In the genomic region with DNA sequence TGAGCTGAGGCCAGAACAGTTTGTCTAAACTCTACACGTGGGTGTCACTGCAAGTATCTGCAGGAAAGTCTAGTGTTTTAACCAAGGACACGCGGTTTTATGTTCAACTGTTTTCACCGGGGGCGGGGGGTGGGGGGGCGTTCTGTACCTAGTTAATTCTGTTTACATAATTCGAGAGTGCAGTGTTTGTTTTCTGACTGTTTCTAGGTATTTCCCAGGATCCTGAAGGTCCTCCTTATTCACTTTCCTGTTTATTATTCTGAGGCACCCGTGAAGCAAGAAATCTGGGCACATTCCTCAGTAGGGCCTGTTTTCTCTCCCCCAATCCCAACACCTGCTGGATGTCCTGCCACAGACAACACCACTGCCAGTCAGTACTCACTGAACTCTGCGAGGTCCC, we compare ENCODE assay signal across 15 cellular contexts. TPM values are rescaled to one million over a fixed set of nuclear protein-coding genes. Genes with fewer than 3 reads are reported as not detected.
"Had no signal": no experiment of that assay in that cellular context is flagged by ENCODE, and none has a peak within 500 bp of the region (broad histone marks: within the 10 kb centered on the region; RNA-seq: fewer than 3 reads in every experiment).

No MANE protein-coding gene starts in this region.

- FAIRE-seq: colon had no signal

- H3K9me3 ChIP-seq: sigmoid colon had no signal

- H3K36me3 Mint-ChIP-seq: activated naive CD4-positive, alpha-beta T cell treated with anti-CD3 and anti-CD28 coated beads, Interleukin-2, amount 50 U/mL, for 72 hours had no signal

- H3K9me3 Mint-ChIP-seq: activated CD4-positive, alpha-beta memory T cell treated with anti-CD3 and anti-CD28 coated beads for 36 hours; activated naive CD4-positive, alpha-beta T cell treated with anti-CD3 and anti-CD28 coated beads, Interleukin-2, amount 50 U/mL, for 72 hours; activated T-cell treated with anti-CD3 and anti-CD28 coated beads, Interleukin-2, amount 50 U/mL, for 4 hours; naive B cell had no signal

- H3K4me3 ChIP-seq: sigmoid colon had no signal

- H3K27ac Mint-ChIP-seq: activated CD4-positive, alpha-beta memory T cell treated with anti-CD3 and anti-CD28 coated beads for 36 hours had no signal

- H3K27me3 ChIP-seq: sigmoid colon had no signal

- H3K27ac ChIP-seq: sigmoid colon had no signal

- DNase-seq: activated CD4-positive, alpha-beta memory T cell treated with anti-CD3 and anti-CD28 coated beads for 36 hours; activated CD4-positive, alpha-beta T cell treated with anti-CD3 and anti-CD28 coated beads for 1 hour; activated T-cell treated with anti-CD3 and anti-CD28 coated beads, Interleukin-2, amount 50 U/mL, for 4 hours; foreskin melanocyte; kidney glomerular epithelial cell; midbrain; naive B cell; occipital lobe; sigmoid colon; stimulated activated CD4-positive, alpha-beta T cell treated with anti-CD3 and anti-CD28 coated beads, Interleukin-12 subunit alpha, Interleukin-12 subunit beta, amount 100 ng/mL, for 4 hours; stimulated activated naive CD4-positive, alpha-beta T cell; substantia nigra; T-helper 2 cell had no signal

- H3K4me3 Mint-ChIP-seq: activated CD4-positive, alpha-beta memory T cell treated with anti-CD3 and anti-CD28 coated beads for 36 hours; activated T-cell treated with anti-CD3 and anti-CD28 coated beads, Interleukin-2, amount 50 U/mL, for 4 hours had no signal

- ATAC-seq: activated naive CD4-positive, alpha-beta T cell treated with anti-CD3 and anti-CD28 coated beads, Interleukin-2, amount 50 U/mL, for 72 hours; activated T-cell treated with anti-CD3 and anti-CD28 coated beads, Interleukin-2, amount 50 U/mL, for 4 hours had no signal

- H3K27me3 Mint-ChIP-seq: activated CD4-positive, alpha-beta memory T cell treated with anti-CD3 and anti-CD28 coated beads for 36 hours; naive B cell had no signal

RNA-seq across cellular contexts. Expression of a gene that starts 7.6 kb away (rescaled TPM):
- total RNA-seq: activated CD4-positive, alpha-beta memory T cell treated with anti-CD3 and anti-CD28 coated beads for 36 hours; activated naive CD4-positive, alpha-beta T cell treated with anti-CD3 and anti-CD28 coated beads, Interleukin-2, amount 50 U/mL, for 72 hours; activated T-cell treated with anti-CD3 and anti-CD28 coated beads, Interleukin-2, amount 50 U/mL, for 4 hours had no signal
